In the genomic region with DNA sequence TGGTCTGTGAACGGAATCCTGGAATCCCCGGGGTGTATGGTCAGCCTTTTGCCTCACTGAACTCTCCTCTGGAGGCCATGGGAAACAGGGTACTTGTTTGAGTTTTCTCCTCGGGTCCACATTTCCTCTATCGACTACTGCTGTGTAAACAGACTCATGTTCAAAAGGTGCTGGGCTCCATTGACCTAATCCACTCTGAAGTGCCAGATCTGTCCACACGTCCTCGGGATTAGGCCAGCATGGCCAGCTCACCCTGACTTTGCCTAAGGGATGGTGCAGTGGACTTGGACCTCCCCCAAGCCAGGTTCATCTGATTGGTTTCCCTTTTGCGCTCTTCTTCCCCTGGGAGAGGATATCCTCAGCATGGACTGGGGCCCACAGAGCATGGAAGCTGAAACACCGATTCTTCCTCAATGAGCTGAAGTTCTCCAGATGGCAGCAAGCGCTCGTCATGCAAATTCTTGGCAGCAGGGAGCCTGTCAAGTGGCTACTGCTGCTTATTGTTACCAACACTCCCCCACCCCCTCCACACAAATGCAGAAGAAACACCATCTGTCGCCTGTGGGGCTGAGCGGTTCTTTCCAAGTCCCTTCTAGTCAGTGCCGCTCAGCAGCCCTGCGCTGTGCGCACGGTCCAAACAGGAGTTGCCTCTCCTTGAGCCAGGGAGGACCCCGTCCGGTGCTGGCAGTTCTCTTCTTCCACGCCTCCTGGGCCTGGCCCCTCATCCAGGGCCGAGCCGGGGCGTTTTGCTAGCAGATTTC, we compare ENCODE assay signal across 1 cellular context.
A peak's percentile ranks its signal among the peaks of the same experiment; 100 is the strongest.
TF ChIP-seq lines count a peak whose summit lies in the region.

No MANE protein-coding gene starts in this region.

TF ChIP-seq in HepG2, 621 proteins besides CTCF, POLR2A, EP300 and RAD21 (continued from another document and continues in another):
- TF ChIP-seq DNMT1 (CRISPR knock-in tag; IDR thresholded peaks at IDR 0.05) (peak; percentile 61; the same call in 1 of the 2 replicates), MIXL1 (CRISPR knock-in tag; IDR thresholded peaks at IDR 0.05) (peak; percentile 81), HNF4G (IDR thresholded peaks at IDR 0.05; ENCODE audit: borderline replicate concordance, low read depth, low read length) (peak; percentile 62), HNF4G (CRISPR knock-in tag; IDR thresholded peaks at IDR 0.05; ENCODE audit: borderline replicate concordance, low read depth) (peak; percentile 76), NFYB (CRISPR knock-in tag; IDR thresholded peaks at IDR 0.05) (peak; percentile 59), ZMYM2 (CRISPR knock-in tag; IDR thresholded peaks at IDR 0.05) (peak; percentile 92), WIZ (CRISPR knock-in tag; IDR thresholded peaks at IDR 0.05) (peak; percentile 94), ZNF160 (CRISPR knock-in tag; IDR thresholded peaks at IDR 0.05) (no peak), ZNF292 (CRISPR knock-in tag; IDR thresholded peaks at IDR 0.05; ENCODE audit: borderline replicate concordance, low read depth) (peak; percentile 93; the same call in 1 of the 2 replicates), HNRNPK (IDR thresholded peaks at IDR 0.05; ENCODE audit: low read depth, low read length, poor library complexity, severe bottlenecking) (no peak), ZNF546 (CRISPR knock-in tag; conservative IDR thresholded peaks at IDR 0.05) (no peak), ZZZ3 (CRISPR knock-in tag; IDR thresholded peaks at IDR 0.05; ENCODE audit: borderline replicate concordance) (peak; percentile 67; the same call in 1 of the 2 replicates), ZNF883 (CRISPR knock-in tag; IDR thresholded peaks at IDR 0.05; ENCODE audit: not compliant biosample characterization) (peak; percentile 49), ZNF572 (CRISPR knock-in tag; IDR thresholded peaks at IDR 0.05) (0 out of 2 replicates have a peak, but pooled peaks have one; percentile 62), TCF7 (IDR thresholded peaks at IDR 0.05; ENCODE audit: low read depth) (peak; percentile 76), MTA1 (CRISPR knock-in tag; IDR thresholded peaks at IDR 0.05; ENCODE audit: borderline replicate concordance) (peak; percentile 81), ZSCAN25 (CRISPR knock-in tag; IDR thresholded peaks at IDR 0.05) (peak; percentile 48; the same call in 1 of the 2 replicates), HIVEP1 (CRISPR knock-in tag; IDR thresholded peaks at IDR 0.05) (0 out of 2 replicates have a peak, but pooled peaks have one; percentile 49), FOXA1 (IDR thresholded peaks at IDR 0.05) (no peak), FOXA1 (CRISPR knock-in tag; IDR thresholded peaks at IDR 0.05) (peak; percentile 67), HMG20A (CRISPR knock-in tag; IDR thresholded peaks at IDR 0.05; ENCODE audit: borderline replicate concordance) (0 out of 2 replicates have a peak, but pooled peaks have one; percentile 49), HNRNPLL (IDR thresholded peaks at IDR 0.05; ENCODE audit: low read depth, low read length, poor library complexity, severe bottlenecking) (no peak), ZMYM3 (CRISPR knock-in tag; IDR thresholded peaks at IDR 0.05) (peak; percentile 92), ARNTL (CRISPR knock-in tag; IDR thresholded peaks at IDR 0.05) (peak; percentile 66; the same call in 1 of the 2 replicates), ZNF850 (CRISPR knock-in tag; conservative IDR thresholded peaks at IDR 0.05) (no peak), ZNF274 (CRISPR knock-in tag; IDR thresholded peaks at IDR 0.05) (peak; percentile 38; the same call in 1 of the 2 replicates), ZNF501 (CRISPR knock-in tag; IDR thresholded peaks at IDR 0.05) (peak; percentile 89), ZNF432 (CRISPR knock-in tag; IDR thresholded peaks at IDR 0.05; ENCODE audit: borderline replicate concordance) (no peak), NCOA1 (CRISPR knock-in tag; IDR thresholded peaks at IDR 0.05) (peak; percentile 42; the same call in 1 of the 2 replicates), ZSCAN20 (CRISPR knock-in tag; IDR thresholded peaks at IDR 0.05; ENCODE audit: borderline replicate concordance) (peak; percentile 72; the same call in 1 of the 2 replicates), U2AF2 (IDR thresholded peaks at IDR 0.05; ENCODE audit: low read depth, low read length) (no peak), HOXA3 (CRISPR knock-in tag; IDR thresholded peaks at IDR 0.05) (peak; percentile 81), ZNF768 (CRISPR knock-in tag; IDR thresholded peaks at IDR 0.05) (no peak), SETDB1 (CRISPR knock-in tag; IDR thresholded peaks at IDR 0.05; ENCODE audit: borderline replicate concordance) (peak; percentile 87; the same call in 1 of the 2 replicates), SKI (IDR thresholded peaks at IDR 0.05; ENCODE audit: partially characterized antibody) (peak; percentile 36), MED13 (CRISPR knock-in tag; IDR thresholded peaks at IDR 0.05) (no peak), ZNF556 (CRISPR knock-in tag; IDR thresholded peaks at IDR 0.05; ENCODE audit: borderline replicate concordance) (peak; percentile 95; the same call in 1 of the 2 replicates), DPF2 (CRISPR knock-in tag; IDR thresholded peaks at IDR 0.05; ENCODE audit: borderline replicate concordance, low read depth) (peak; percentile 78)
- TF ChIP-seq, protein P1, sequence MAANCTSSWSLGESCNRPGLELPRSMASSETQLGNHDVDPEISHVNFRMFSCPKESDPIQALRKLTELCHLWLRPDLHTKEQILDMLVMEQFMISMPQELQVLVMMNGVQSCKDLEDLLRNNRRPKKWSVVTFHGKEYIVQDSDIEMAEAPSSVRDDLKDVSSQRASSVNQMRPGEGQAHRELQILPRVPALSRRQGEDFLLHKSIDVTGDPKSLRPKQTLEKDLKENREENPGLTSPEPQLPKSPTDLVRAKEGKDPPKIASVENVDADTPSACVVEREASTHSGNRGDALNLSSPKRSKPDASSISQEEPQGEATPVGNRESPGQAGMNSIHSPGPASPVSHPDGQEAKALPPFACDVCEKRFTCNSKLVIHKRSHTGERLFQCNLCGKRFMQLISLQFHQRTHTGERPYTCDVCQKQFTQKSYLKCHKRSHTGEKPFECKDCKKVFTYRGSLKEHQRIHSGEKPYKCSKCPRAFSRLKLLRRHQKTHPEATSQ (CRISPR knock-in tag; IDR thresholded peaks at IDR 0.05; ENCODE audit: borderline replicate concordance) = no peak
- TF ChIP-seq, protein P2, sequence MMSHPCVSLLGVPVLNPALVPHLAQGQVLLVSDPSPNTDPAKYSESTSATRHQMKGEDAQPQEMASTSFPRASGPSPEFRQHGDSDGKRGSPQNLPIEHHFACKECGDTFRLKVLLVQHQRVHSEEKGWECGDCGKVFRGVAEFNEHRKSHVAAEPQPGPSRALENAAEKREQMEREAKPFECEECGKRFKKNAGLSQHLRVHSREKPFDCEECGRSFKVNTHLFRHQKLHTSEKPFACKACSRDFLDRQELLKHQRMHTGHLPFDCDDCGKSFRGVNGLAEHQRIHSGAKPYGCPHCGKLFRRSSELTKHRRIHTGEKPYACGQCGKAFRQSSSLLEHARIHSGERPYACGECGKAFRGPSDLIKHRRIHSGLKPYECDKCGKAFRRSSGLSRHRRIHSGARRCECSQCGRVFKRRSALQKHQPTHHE (CRISPR knock-in tag; IDR thresholded peaks at IDR 0.05; ENCODE audit: borderline replicate concordance) = 0 out of 2 replicates have a peak, but pooled peaks have one; percentile 37
- TF ChIP-seq, protein P3, sequence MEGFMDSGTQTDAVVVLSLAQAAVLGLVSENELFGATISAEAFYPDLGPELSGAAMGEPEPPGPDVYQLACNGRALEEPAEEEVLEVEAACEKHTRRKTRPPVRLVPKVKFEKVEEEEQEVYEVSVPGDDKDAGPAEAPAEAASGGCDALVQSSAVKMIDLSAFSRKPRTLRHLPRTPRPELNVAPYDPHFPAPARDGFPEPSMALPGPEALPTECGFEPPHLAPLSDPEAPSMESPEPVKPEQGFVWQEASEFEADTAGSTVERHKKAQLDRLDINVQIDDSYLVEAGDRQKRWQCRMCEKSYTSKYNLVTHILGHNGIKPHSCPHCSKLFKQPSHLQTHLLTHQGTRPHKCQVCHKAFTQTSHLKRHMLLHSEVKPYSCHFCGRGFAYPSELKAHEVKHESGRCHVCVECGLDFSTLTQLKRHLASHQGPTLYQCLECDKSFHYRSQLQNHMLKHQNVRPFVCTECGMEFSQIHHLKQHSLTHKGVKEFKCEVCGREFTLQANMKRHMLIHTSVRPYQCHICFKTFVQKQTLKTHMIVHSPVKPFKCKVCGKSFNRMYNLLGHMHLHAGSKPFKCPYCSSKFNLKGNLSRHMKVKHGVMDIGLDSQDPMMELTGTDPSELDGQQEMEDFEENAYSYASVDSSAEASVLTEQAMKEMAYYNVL (CRISPR knock-in tag; IDR thresholded peaks at IDR 0.05; ENCODE audit: borderline replicate concordance) = peak; percentile 86; the same call in 1 of the 2 replicates
- TF ChIP-seq, protein P4, sequence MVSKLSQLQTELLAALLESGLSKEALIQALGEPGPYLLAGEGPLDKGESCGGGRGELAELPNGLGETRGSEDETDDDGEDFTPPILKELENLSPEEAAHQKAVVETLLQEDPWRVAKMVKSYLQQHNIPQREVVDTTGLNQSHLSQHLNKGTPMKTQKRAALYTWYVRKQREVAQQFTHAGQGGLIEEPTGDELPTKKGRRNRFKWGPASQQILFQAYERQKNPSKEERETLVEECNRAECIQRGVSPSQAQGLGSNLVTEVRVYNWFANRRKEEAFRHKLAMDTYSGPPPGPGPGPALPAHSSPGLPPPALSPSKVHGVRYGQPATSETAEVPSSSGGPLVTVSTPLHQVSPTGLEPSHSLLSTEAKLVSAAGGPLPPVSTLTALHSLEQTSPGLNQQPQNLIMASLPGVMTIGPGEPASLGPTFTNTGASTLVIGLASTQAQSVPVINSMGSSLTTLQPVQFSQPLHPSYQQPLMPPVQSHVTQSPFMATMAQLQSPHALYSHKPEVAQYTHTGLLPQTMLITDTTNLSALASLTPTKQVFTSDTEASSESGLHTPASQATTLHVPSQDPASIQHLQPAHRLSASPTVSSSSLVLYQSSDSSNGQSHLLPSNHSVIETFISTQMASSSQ (IDR thresholded peaks at IDR 0.05; ENCODE audit: low read depth) = no peak
- TF ChIP-seq, protein P4 (CRISPR knock-in tag; IDR thresholded peaks at IDR 0.05; ENCODE audit: borderline replicate concordance) = peak; percentile 31; the same call in 1 of the 2 replicates
- TF ChIP-seq, protein P5, sequence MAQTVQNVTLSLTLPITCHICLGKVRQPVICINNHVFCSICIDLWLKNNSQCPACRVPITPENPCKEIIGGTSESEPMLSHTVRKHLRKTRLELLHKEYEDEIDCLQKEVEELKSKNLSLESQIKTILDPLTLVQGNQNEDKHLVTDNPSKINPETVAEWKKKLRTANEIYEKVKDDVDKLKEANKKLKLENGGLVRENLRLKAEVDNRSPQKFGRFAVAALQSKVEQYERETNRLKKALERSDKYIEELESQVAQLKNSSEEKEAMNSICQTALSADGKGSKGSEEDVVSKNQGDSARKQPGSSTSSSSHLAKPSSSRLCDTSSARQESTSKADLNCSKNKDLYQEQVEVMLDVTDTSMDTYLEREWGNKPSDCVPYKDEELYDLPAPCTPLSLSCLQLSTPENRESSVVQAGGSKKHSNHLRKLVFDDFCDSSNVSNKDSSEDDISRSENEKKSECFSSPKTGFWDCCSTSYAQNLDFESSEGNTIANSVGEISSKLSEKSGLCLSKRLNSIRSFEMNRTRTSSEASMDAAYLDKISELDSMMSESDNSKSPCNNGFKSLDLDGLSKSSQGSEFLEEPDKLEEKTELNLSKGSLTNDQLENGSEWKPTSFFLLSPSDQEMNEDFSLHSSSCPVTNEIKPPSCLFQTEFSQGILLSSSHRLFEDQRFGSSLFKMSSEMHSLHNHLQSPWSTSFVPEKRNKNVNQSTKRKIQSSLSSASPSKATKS (CRISPR knock-in tag; IDR thresholded peaks at IDR 0.05) = peak; percentile 73; the same call in 1 of the 2 replicates
- TF ChIP-seq, protein P6, sequence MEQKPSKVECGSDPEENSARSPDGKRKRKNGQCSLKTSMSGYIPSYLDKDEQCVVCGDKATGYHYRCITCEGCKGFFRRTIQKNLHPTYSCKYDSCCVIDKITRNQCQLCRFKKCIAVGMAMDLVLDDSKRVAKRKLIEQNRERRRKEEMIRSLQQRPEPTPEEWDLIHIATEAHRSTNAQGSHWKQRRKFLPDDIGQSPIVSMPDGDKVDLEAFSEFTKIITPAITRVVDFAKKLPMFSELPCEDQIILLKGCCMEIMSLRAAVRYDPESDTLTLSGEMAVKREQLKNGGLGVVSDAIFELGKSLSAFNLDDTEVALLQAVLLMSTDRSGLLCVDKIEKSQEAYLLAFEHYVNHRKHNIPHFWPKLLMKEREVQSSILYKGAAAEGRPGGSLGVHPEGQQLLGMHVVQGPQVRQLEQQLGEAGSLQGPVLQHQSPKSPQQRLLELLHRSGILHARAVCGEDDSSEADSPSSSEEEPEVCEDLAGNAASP (CRISPR knock-in tag; IDR thresholded peaks at IDR 0.05; ENCODE audit: borderline replicate concordance) = peak; percentile 29; the same call in 1 of the 2 replicates
- TF ChIP-seq, protein P7, sequence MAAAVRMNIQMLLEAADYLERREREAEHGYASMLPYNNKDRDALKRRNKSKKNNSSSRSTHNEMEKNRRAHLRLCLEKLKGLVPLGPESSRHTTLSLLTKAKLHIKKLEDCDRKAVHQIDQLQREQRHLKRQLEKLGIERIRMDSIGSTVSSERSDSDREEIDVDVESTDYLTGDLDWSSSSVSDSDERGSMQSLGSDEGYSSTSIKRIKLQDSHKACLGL (CRISPR knock-in tag; IDR thresholded peaks at IDR 0.05) = no peak
